In the genomic region with DNA sequence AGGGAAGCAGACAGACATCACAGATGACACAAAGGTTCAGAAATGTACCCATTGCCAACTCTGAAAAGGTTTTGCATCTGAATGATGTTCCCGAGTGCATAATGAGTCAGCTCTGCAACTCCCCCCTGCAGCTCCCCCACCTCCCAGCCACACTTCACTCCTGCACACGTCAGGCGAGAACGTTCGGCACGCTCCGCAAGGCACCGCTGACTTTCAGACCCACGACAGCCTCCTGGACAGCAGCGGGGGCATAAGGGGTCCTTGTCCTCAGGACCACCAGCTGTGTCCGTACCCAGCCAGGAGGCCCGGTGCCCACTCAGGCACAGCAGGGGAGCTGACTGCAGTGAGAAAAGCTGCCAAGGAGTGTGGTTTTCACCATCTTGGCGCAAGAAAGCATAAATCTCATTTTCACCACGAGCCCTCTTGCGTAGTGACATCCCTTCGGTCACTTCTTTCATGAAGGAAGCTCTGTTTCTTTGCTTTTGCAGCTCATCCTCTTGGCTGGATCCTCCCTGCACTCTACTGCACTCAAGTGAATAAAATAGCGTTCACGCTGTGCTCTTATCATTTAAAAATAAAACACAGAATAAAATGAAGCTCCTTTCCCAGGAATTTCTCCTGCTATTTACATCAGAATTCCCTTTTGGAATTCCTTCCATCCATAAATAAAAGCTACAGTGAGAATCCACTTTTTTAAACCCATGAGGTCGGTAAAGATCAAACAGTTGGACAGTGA, we compare ENCODE assay signal across 12 cellular contexts. TPM values are rescaled to one million over a fixed set of nuclear protein-coding genes. Genes with fewer than 3 reads are reported as not detected.
A peak's percentile ranks its signal among the peaks of the same experiment; 100 is the strongest.
DNase-seq lines count a peak whose midpoint lies in the region; ATAC-seq and TF ChIP-seq lines count a peak whose summit lies in the region.
"Had no signal": no experiment of that assay in that cellular context is flagged by ENCODE, and none has a peak within 500 bp of the region (broad histone marks: within the 10 kb centered on the region; RNA-seq: fewer than 3 reads in every experiment).

No MANE protein-coding gene starts in this region.

- H2AFZ ChIP-seq in GM23338: no peak overlapping the region

- no peaks in the 10 kb centered on the region; the same call in 2 of the 3 replicates for H3K9me3 Mint-ChIP-seq in GM23338
- no peaks in the 10 kb centered on the region for H3K9me3 Mint-ChIP-seq in CD4-positive, alpha-beta memory T cell
- no peaks in the 10 kb centered on the region for H3K9me3 Mint-ChIP-seq in activated T-helper 17 cell treated with anti-CD3 and anti-CD28 coated beads, Interleukin-2, amount 50 U/mL, for 72 hours
- H3K9me3 Mint-ChIP-seq: memory B cell had no signal

- TF ChIP-seq CTCF in GM23338 (conservative IDR thresholded peaks at IDR 0.05; ENCODE audit: low read depth in 2 of 2): no peak
- no peak for TF ChIP-seq CTCF in sigmoid colon (IDR thresholded peaks at IDR 0.05)

- H4K20me1 ChIP-seq in GM23338 (replicated peaks; ENCODE audit: insufficient read depth): peaks cover 15% of the 10 kb centered on the region

- CTCF ChIA-PET in CD4-positive, alpha-beta memory T cell (lab: Charles Lee; ENCODE audit: partially characterized antibody): interaction anchor here (0.6 to 4.6 kb wide), 2 partner anchors 13 to 27 kb away, joined by 3 to 29 read pairs; no protein-coding TSS in a partner anchor

- H3K9me3 ChIP-seq in adipocyte (ENCODE audit: control insufficient read depth, low read length) (no peaks in the 10 kb centered on the region), iPS DF 6.9 (ENCODE audit: control insufficient read depth, insufficient read depth, low read length) (no peaks in the 10 kb centered on the region), sigmoid colon (no peaks in the 10 kb centered on the region)
- no peaks in the 10 kb centered on the region for H3K9me3 ChIP-seq in CD4-positive, alpha-beta memory T cell (ENCODE audit: control insufficient read depth in 1 of 2, low read length in 2 of 2)
- H3K9me3 ChIP-seq: upper lobe of right lung had no signal

- no CpG with 5 or more reads among the region's 19 CpGs for WGBS in iPS DF 6.9 (ENCODE audit: insufficient coverage, insufficient read length)
- WGBS in sigmoid colon, 2 donors: 48 to 66% methylated on average over 19 of the region's 19 CpGs

- peaks cover 17% of the 10 kb centered on the region for H3K27me3 Mint-ChIP-seq in GM23338 (ENCODE audit: insufficient read depth, low read depth, poor library complexity)
- peaks cover 4 to 19% of the 10 kb centered on the region in 2 donors for H3K27me3 Mint-ChIP-seq in CD4-positive, alpha-beta memory T cell
- H3K27me3 Mint-ChIP-seq in activated T-helper 17 cell treated with anti-CD3 and anti-CD28 coated beads, Interleukin-2, amount 50 U/mL, for 72 hours: peaks cover 12% of the 10 kb centered on the region

- H3K4me1 ChIP-seq in GM23338 (ENCODE audit: insufficient read depth) (peaks cover 70% of the 10 kb centered on the region), adipocyte (ENCODE audit: control insufficient read depth, insufficient read depth, low read length) (peaks cover 59% of the 10 kb centered on the region), iPS DF 6.9 (ENCODE audit: control insufficient read depth, insufficient read depth, low read length) (peaks cover 29% of the 10 kb centered on the region), sigmoid colon (peaks cover 0 to 21% (median 18%) of the 10 kb centered on the region in 4 donors)
- H3K4me1 ChIP-seq in CD4-positive, alpha-beta memory T cell (ENCODE audit: insufficient read depth, low read length): no peaks in the 10 kb centered on the region

- no peak for TF ChIP-seq EP300 in sigmoid colon (IDR thresholded peaks at IDR 0.05)

- no peaks in the 10 kb centered on the region for H3K27me3 ChIP-seq in GM23338 (ENCODE audit: insufficient read depth)
- no peaks in the 10 kb centered on the region for H3K27me3 ChIP-seq in adipocyte (replicated peaks; ENCODE audit: control insufficient read depth, insufficient read depth, low read length)
- no peaks in the 10 kb centered on the region for H3K27me3 ChIP-seq in iPS DF 6.9 (ENCODE audit: control insufficient read depth, insufficient read depth, low read length)
- H3K27me3 ChIP-seq in sigmoid colon: no peaks in the 10 kb centered on the region
- H3K27me3 ChIP-seq in CD4-positive, alpha-beta memory T cell (ENCODE audit: insufficient read depth, low read length): no peaks in the 10 kb centered on the region
- H3K27me3 ChIP-seq: upper lobe of right lung had no signal

- peaks cover 83% of the 10 kb centered on the region for H3K4me1 Mint-ChIP-seq in GM23338
- no peaks in the 10 kb centered on the region for H3K4me1 Mint-ChIP-seq in CD4-positive, alpha-beta memory T cell
- H3K4me1 Mint-ChIP-seq in activated T-helper 17 cell treated with anti-CD3 and anti-CD28 coated beads, Interleukin-2, amount 50 U/mL, for 72 hours: no peaks in the 10 kb centered on the region

- ATAC-seq in GM23338 (peak; percentile 57), HG03159 (IDR thresholded peaks at IDR 0.05; ENCODE audit: unreplicated experiment) (no peak)
- no peak for ATAC-seq in activated T-helper 17 cell treated with anti-CD3 and anti-CD28 coated beads, Interleukin-2, amount 50 U/mL, for 72 hours (replicated peaks)

- no peak for TF ChIP-seq POLR2A in sigmoid colon (IDR thresholded peaks at IDR 0.05)

- peak overlapping the region; percentile 61 for H3K4me3 Mint-ChIP-seq in GM23338
- H3K4me3 Mint-ChIP-seq in CD4-positive, alpha-beta memory T cell: no peak overlapping the region
- no peak overlapping the region for H3K4me3 Mint-ChIP-seq in activated T-helper 17 cell treated with anti-CD3 and anti-CD28 coated beads, Interleukin-2, amount 50 U/mL, for 72 hours
- H3K4me3 Mint-ChIP-seq: memory B cell had no signal

- POLR2A ChIA-PET in CD4-positive, alpha-beta memory T cell (lab: Charles Lee; ENCODE audit: partially characterized antibody): no interaction called here

- H3K4me2 ChIP-seq in GM23338: peak overlapping the region; percentile 53

- H3K27ac Mint-ChIP-seq in GM23338: peak overlapping the region; percentile 95
- no peak overlapping the region for H3K27ac Mint-ChIP-seq in CD4-positive, alpha-beta memory T cell
- no peak overlapping the region for H3K27ac Mint-ChIP-seq in activated T-helper 17 cell treated with anti-CD3 and anti-CD28 coated beads, Interleukin-2, amount 50 U/mL, for 72 hours
- H3K27ac Mint-ChIP-seq: memory B cell had no signal

- intact Hi-C loops in sigmoid colon (cut with DNase I): no loop called here
- intact Hi-C loops in CD4-positive, alpha-beta memory T cell (cut with micrococcal nuclease): no loop called here

- H3K9me2 ChIP-seq in GM23338 (ENCODE audit: insufficient read depth): no peaks in the 10 kb centered on the region

- H3K36me3 ChIP-seq in GM23338 (ENCODE audit: insufficient read depth): peaks cover 5% of the 10 kb centered on the region
- no peaks in the 10 kb centered on the region for H3K36me3 ChIP-seq in adipocyte (ENCODE audit: control insufficient read depth, insufficient read depth, low read length, severe bottlenecking)
- 0 out of 2 replicates have a peak, but pooled peaks cover 4% of the 10 kb centered on the region for H3K36me3 ChIP-seq in iPS DF 6.9 (ENCODE audit: control insufficient read depth, insufficient read depth, low read length)
- no peaks in the 10 kb centered on the region for H3K36me3 ChIP-seq in sigmoid colon
- no peaks in the 10 kb centered on the region for H3K36me3 ChIP-seq in CD4-positive, alpha-beta memory T cell (ENCODE audit: insufficient read depth, low read length)
- H3K36me3 ChIP-seq: upper lobe of right lung had no signal

- peak; percentile 88 for DNase-seq in GM23338 (ENCODE audit: low spot score)
- DNase-seq in adipocyte (ENCODE audit: low read depth): peak; percentile 19
- no peak for DNase-seq in iPS DF 6.9 (ENCODE audit: low read depth, low spot score)
- peak; percentile 65 for DNase-seq in sigmoid colon
- no peak for DNase-seq in CD4-positive, alpha-beta memory T cell
- no peak for DNase-seq in activated naive CD4-positive, alpha-beta T cell treated with Interleukin-2 at 50 U/mL for 16 hours
- DNase-seq: NCI-H2081; stimulated activated CD4-positive, alpha-beta T cell treated with anti-CD3 and anti-CD28 coated beads, Interleukin-2, amount 100 ng/mL, for 48 hours; upper lobe of right lung had no signal

- peaks cover 60% of the 10 kb centered on the region for H3K36me3 Mint-ChIP-seq in GM23338 (ENCODE audit: low read depth)
- no peaks in the 10 kb centered on the region for H3K36me3 Mint-ChIP-seq in CD4-positive, alpha-beta memory T cell
- no peaks in the 10 kb centered on the region for H3K36me3 Mint-ChIP-seq in activated T-helper 17 cell treated with anti-CD3 and anti-CD28 coated beads, Interleukin-2, amount 50 U/mL, for 72 hours (ENCODE audit: low read depth)
- H3K36me3 Mint-ChIP-seq: memory B cell had no signal

- H3K4me3 ChIP-seq in GM23338 (peak overlapping the region; percentile 19), adipocyte (ENCODE audit: low read length) (peak overlapping the region; percentile 66), iPS DF 6.9 (ENCODE audit: low read length) (no peak overlapping the region), sigmoid colon (peak overlapping the region in 1 of 4 donors; percentile 18)
- H3K4me3 ChIP-seq in CD4-positive, alpha-beta memory T cell (ENCODE audit: low read length in 2 of 2): no peak overlapping the region
- H3K4me3 ChIP-seq: upper lobe of right lung had no signal

- H3K79me2 ChIP-seq in GM23338 (replicated peaks; ENCODE audit: insufficient read depth): peaks cover 83% of the 10 kb centered on the region

- peak overlapping the region; percentile 12 for H3K9ac ChIP-seq in adipocyte (ENCODE audit: low read length)

- H3K27ac ChIP-seq in GM23338 (ENCODE audit: low read depth) (peak overlapping the region; percentile 95), iPS DF 6.9 (ENCODE audit: low read length) (peak overlapping the region; percentile 18), sigmoid colon (peak overlapping the region in 1 of 4 donors; percentile 37)
- H3K27ac ChIP-seq in CD4-positive, alpha-beta memory T cell (ENCODE audit: low read depth, low read length): no peak overlapping the region
- H3K27ac ChIP-seq: upper lobe of right lung had no signal

- peaks cover 15% of the 10 kb centered on the region for H3F3A ChIP-seq in GM23338 (replicated peaks; ENCODE audit: low read depth)

RNA-seq across cellular contexts. Expression of gene GFPT2, which starts 9.9 kb away (rescaled TPM):
- 103 and 120 TPM in 2 replicates for total RNA-seq in GM23338 (2014; rRNA removed; shearing (Covaris generic))
- polyA plus RNA-seq in GM23338 (2016; fragmentation: Nextera tagmentation; extraction: Ambion mirVana): 74.6 and 82.6 TPM in 2 replicates
- total RNA-seq in sigmoid colon: 10 to 100 TPM; 16.1 to 42.7 (median 21.7) TPM
- 1 to 10 TPM; 1.2 to 6.6 (median 3.6) TPM for polyA plus RNA-seq in sigmoid colon
- total RNA-seq in CD4-positive, alpha-beta memory T cell: under 1 TPM; 0.12 to 1.00 TPM
- polyA plus RNA-seq in CD4-positive, alpha-beta memory T cell: under 1 TPM in 1 of 2 donors, not detected in 1; 0.13 TPM
- total RNA-seq in activated T-helper 17 cell treated with anti-CD3 and anti-CD28 coated beads, Interleukin-2, amount 50 U/mL, for 72 hours: under 1 TPM; 0.11 to 0.37 TPM

RNA-seq across cellular contexts. Expression of gene MAPK9, which starts 51.4 kb away (rescaled TPM):
- 27.8 and 37.0 TPM in 2 replicates for total RNA-seq in GM23338 (2014; rRNA removed; shearing (Covaris generic))
- 13.6 and 16.8 TPM in 2 replicates for polyA plus RNA-seq in GM23338 (2016; fragmentation: Nextera tagmentation; extraction: Ambion mirVana)
- total RNA-seq in sigmoid colon: 10 to 100 TPM; 39.5 to 45.7 (median 41.4) TPM
- polyA plus RNA-seq in sigmoid colon: 10 to 100 TPM; 20.5 to 31.2 (median 27.3) TPM
- 10 to 100 TPM; 39.1 TPM for total RNA-seq in CD4-positive, alpha-beta memory T cell
- 10 to 100 TPM; 21.8 to 31.1 TPM for polyA plus RNA-seq in CD4-positive, alpha-beta memory T cell
- total RNA-seq in activated T-helper 17 cell treated with anti-CD3 and anti-CD28 coated beads, Interleukin-2, amount 50 U/mL, for 72 hours: 10 to 100 TPM; 24.6 to 41.3 TPM

Comparison
In these comparisons a context has a peak if more than half of its experiments do, and no peak if none do; other contexts are left out.
1. DNase-seq: peak in GM23338 (single experiment), adipocyte (single experiment) and sigmoid colon (single experiment); none in iPS DF 6.9 (single experiment), CD4-positive, alpha-beta memory T cell (0 of 5) and activated naive CD4-positive, alpha-beta T cell treated with Interleukin-2 at 50 U/mL for 16 hours (single experiment).
2. H3K4me3 ChIP-seq: peak in GM23338 (single experiment) and adipocyte (single experiment); none in iPS DF 6.9 (single experiment) and CD4-positive, alpha-beta memory T cell (0 of 2).
3. RNA of gene GFPT2, which starts 9.9 kb away (total RNA-seq): 103 to 120 TPM in GM23338 and 16.1 to 42.7 TPM in sigmoid colon; 0.12 to 1.00 TPM in CD4-positive, alpha-beta memory T cell and 0.11 to 0.37 TPM in activated T-helper 17 cell treated with anti-CD3 and anti-CD28 coated beads, Interleukin-2, amount 50 U/mL, for 72 hours; every median in the first group is over 4 times any median in the second.